In genomic region chr2:85413592-85414421, GRCh38 we compare ENCODE assay signal across 8 cellular contexts. TPM values are rescaled to one million over a fixed set of nuclear protein-coding genes. Genes with fewer than 3 reads are reported as not detected.
DNase-seq lines count a peak whose midpoint lies in the region; ATAC-seq, FAIRE-seq and TF ChIP-seq lines count a peak whose summit lies in the region.

No MANE protein-coding gene starts in this region.

- no peak for TF ChIP-seq POLR2A in HepG2 (IDR thresholded peaks at IDR 0.05; ENCODE audit: insufficient read depth in 1 of 2, low read depth in 2 of 2, low read length in 2 of 2)

- H3K4me1 ChIP-seq in BLaER1 = peaks cover 73% of the 10 kb centered on the region
- H3K4me1 ChIP-seq in mammary epithelial cell (ENCODE audit: insufficient read depth, low read length) = peaks cover 35% of the 10 kb centered on the region
- H3K4me1 ChIP-seq in HepG2 (ENCODE audit: insufficient read depth, low read length) = peaks cover 74% of the 10 kb centered on the region

- intact Hi-C loops in mammary epithelial cell (cut with micrococcal nuclease) = loop anchor here (5.0 to 10.0 kb wide), 3 partner anchors 87 to 291 kb away; partner anchors contain the start of genes TCF7L1 and TGOLN2
- intact Hi-C loops in HepG2 (cut with micrococcal nuclease; ENCODE audit: unreplicated experiment) = loop anchor here (2.0 kb wide), 1 partner anchor 49 kb away; no protein-coding TSS in a partner anchor

- no peaks in the 10 kb centered on the region for H3K36me3 Mint-ChIP-seq in stimulated activated naive CD8-positive, alpha-beta T cell treated with anti-CD3 and anti-CD28 coated beads, Interleukin-15, Interleukin-2, amounts not matched to agents 100 ng/mL and 50 ng/mL, for 24 hours (ENCODE audit: low read depth)

- no peak for FAIRE-seq in HepG2 (lab: Jason Lieb, UNC)

- WGBS in mammary epithelial cell (ENCODE audit: low coverage, missing lambda C conversion rate) = 5% methylated on average over 23 of the region's 44 CpGs
- 92% methylated on average over 44 of the region's 44 CpGs for WGBS in HepG2 (ENCODE audit: low lambda C conversion rate)

- H3K9me3 ChIP-seq in BLaER1 (no peaks in the 10 kb centered on the region), mammary epithelial cell (replicated peaks; ENCODE audit: insufficient read depth, low read length) (no peaks in the 10 kb centered on the region), HepG2 (ENCODE audit: low read length) (no peaks in the 10 kb centered on the region)

- in situ Hi-C loops in mammary epithelial cell (cut with MboI; ENCODE audit: low sequenced_read_pairs in 2 of 2) (no loop called here), HepG2 (cut with HindIII; ENCODE audit: extremely low pct_ligation_motif_present, low pct_unique_long_range_greater_than_20kb) (no loop called here), KBM-7 (cut with MboI; ENCODE audit: low pct_unique_long_range_greater_than_20kb, low sequenced_read_pairs) (no loop called here)

- no peaks in the 10 kb centered on the region for H3K36me3 ChIP-seq in BLaER1
- no peaks in the 10 kb centered on the region for H3K36me3 ChIP-seq in mammary epithelial cell (ENCODE audit: insufficient read depth, low read length)
- H3K36me3 ChIP-seq in HepG2 (replicated peaks in 1 of 2; ENCODE audit: control insufficient read depth in 1 of 2, insufficient read depth in 2 of 2, low read length in 2 of 2) = no peaks in the 10 kb centered on the region

- CTCF ChIA-PET in mammary epithelial cell (lab: Charles Lee; ENCODE audit: low non-redundant PET) (interaction anchor here (0.6 to 1.1 kb wide), 2 partner anchors 138 to 958 kb away, joined by 3 to 7 read pairs; no protein-coding TSS in a partner anchor), HepG2 (lab: Yijun Ruan, JAX; ENCODE audit: low intra/inter-chr PET ratio, low total read pairs) (no interaction called here)

- dilution Hi-C loops in mammary epithelial cell (cut with HindIII; ENCODE audit: low sequenced_read_pairs) = loop anchor here (5.0 kb wide), 3 partner anchors 52 to 108 kb away; partner anchors contain the start of gene TGOLN2

- no peak for ATAC-seq in HepG2

- no peaks in the 10 kb centered on the region for H3K27me3 Mint-ChIP-seq in stimulated activated naive CD8-positive, alpha-beta T cell treated with anti-CD3 and anti-CD28 coated beads, Interleukin-15, Interleukin-2, amounts not matched to agents 100 ng/mL and 50 ng/mL, for 24 hours

- peak overlapping the region; percentile 60 for H3K27ac ChIP-seq in BLaER1
- H3K27ac ChIP-seq in mammary epithelial cell (ENCODE audit: insufficient read depth, low read depth, low read length) = peak overlapping the region; percentile 50
- no peak overlapping the region for H3K27ac ChIP-seq in HepG2 (ENCODE audit: extremely low read length, insufficient read depth, low read length)

- TF ChIP-seq EP300 in HepG2 (IDR thresholded peaks at IDR 0.05; ENCODE audit: low read depth in 2 of 2, low read length in 2 of 2) (no peak), HepG2 (CRISPR knock-in tag; IDR thresholded peaks at IDR 0.05; ENCODE audit: borderline replicate concordance) (no peak)

- peak overlapping the region; percentile 89 for H2AFZ ChIP-seq in mammary epithelial cell (ENCODE audit: low read depth, low read length)
- H2AFZ ChIP-seq in HepG2 (ENCODE audit: low read length) = no peak overlapping the region

- H3K4me3 ChIP-seq in BLaER1 (peak overlapping the region; percentile 65), mammary epithelial cell (replicated peaks in 1 of 3; ENCODE audit: insufficient read depth in 1 of 3, low read depth in 2 of 3, low read length in 3 of 3) (peak overlapping the region; percentile 67 to 78 (median 71)), HepG2 (replicated peaks in 1 of 3; ENCODE audit: insufficient read depth in 1 of 3, low read depth in 2 of 3, low read length in 3 of 3) (no peak overlapping the region)

- H3K4me2 ChIP-seq in BLaER1 (peak overlapping the region; percentile 78), mammary epithelial cell (ENCODE audit: insufficient read depth, low read depth, low read length) (peak overlapping the region; percentile 90), HepG2 (ENCODE audit: low read depth, low read length) (peak overlapping the region; percentile 56)

- TF ChIP-seq RAD21 in HepG2 (CRISPR knock-in tag; IDR thresholded peaks at IDR 0.05) = no peak

- POLR2A ChIA-PET in HepG2 (lab: Yijun Ruan, JAX) = interaction anchor here (0.9 to 3.0 kb wide), 7 partner anchors 48 to 148 kb away, joined by 3 to 18 read pairs (median 4); partner anchors contain the start of genes ELMOD3, GGCX, MAT2A and RETSAT

- H4K20me1 ChIP-seq in BLaER1 = no peaks in the 10 kb centered on the region
- no peaks in the 10 kb centered on the region for H4K20me1 ChIP-seq in mammary epithelial cell (ENCODE audit: insufficient read depth, low read length)
- no peaks in the 10 kb centered on the region for H4K20me1 ChIP-seq in HepG2 (ENCODE audit: insufficient read depth, low read length)

- H3K9me3 Mint-ChIP-seq in stimulated activated naive CD8-positive, alpha-beta T cell treated with anti-CD3 and anti-CD28 coated beads, Interleukin-15, Interleukin-2, amounts not matched to agents 100 ng/mL and 50 ng/mL, for 24 hours = no peaks in the 10 kb centered on the region

- peak; percentile 51 for DNase-seq in NCI-H69 (lab: John Stamatoyannopoulos, UW)
- DNase-seq in mammary epithelial cell = peak; percentile 52
- DNase-seq in HepG2 (ENCODE audit: low spot score) = no peak
- no peak for DNase-seq in KBM-7
- no peak for DNase-seq in NCI-H2029 (lab: John Stamatoyannopoulos, UW)
- DNase-seq in NCI-H524 (lab: John Stamatoyannopoulos, UW) = no peak

- peak overlapping the region; percentile 82 for H3K4me3 Mint-ChIP-seq in stimulated activated naive CD8-positive, alpha-beta T cell treated with anti-CD3 and anti-CD28 coated beads, Interleukin-15, Interleukin-2, amounts not matched to agents 100 ng/mL and 50 ng/mL, for 24 hours

- TF ChIP-seq CTCF in mammary epithelial cell (conservative IDR thresholded peaks at IDR 0.05 in 1 of 2, IDR thresholded peaks at IDR 0.05 in 1 of 2; ENCODE audit: extremely low read depth in 1 of 2, insufficient read depth in 1 of 2, low read depth in 1 of 2, low read length in 2 of 2) (peak in 1 of 2 donors; percentile 7), HepG2 (CRISPR knock-in tag; IDR thresholded peaks at IDR 0.05) (no peak)

- H3K27me3 ChIP-seq in BLaER1 = peaks cover 27% of the 10 kb centered on the region
- H3K27me3 ChIP-seq in mammary epithelial cell (ENCODE audit: insufficient read depth, low read length) = no peaks in the 10 kb centered on the region
- no peaks in the 10 kb centered on the region for H3K27me3 ChIP-seq in HepG2 (ENCODE audit: control insufficient read depth in 1 of 2, insufficient read depth in 2 of 2, low read length in 2 of 2)

- H3K27ac Mint-ChIP-seq in stimulated activated naive CD8-positive, alpha-beta T cell treated with anti-CD3 and anti-CD28 coated beads, Interleukin-15, Interleukin-2, amounts not matched to agents 100 ng/mL and 50 ng/mL, for 24 hours = peak overlapping the region; percentile 79

- H3K9ac ChIP-seq in BLaER1 = peak overlapping the region; percentile 69
- peak overlapping the region; percentile 81 for H3K9ac ChIP-seq in mammary epithelial cell (ENCODE audit: insufficient read depth, low read length)
- no peak overlapping the region for H3K9ac ChIP-seq in HepG2 (ENCODE audit: insufficient read depth, low read depth, low read length)

- H3K4me1 Mint-ChIP-seq in stimulated activated naive CD8-positive, alpha-beta T cell treated with anti-CD3 and anti-CD28 coated beads, Interleukin-15, Interleukin-2, amounts not matched to agents 100 ng/mL and 50 ng/mL, for 24 hours (ENCODE audit: low read depth) = peaks cover 52% of the 10 kb centered on the region

- BruUV-seq in mammary epithelial cell (replicated peaks; lab: Mats Ljungman, UMichigan) = TSS peak; percentile 76
- BruUV-seq in HepG2 (replicated peaks; lab: Mats Ljungman, UMichigan) = no TSS peak

- H3K79me2 ChIP-seq in mammary epithelial cell (ENCODE audit: insufficient read depth, low read length) = peaks cover 29% of the 10 kb centered on the region
- peaks cover 4% of the 10 kb centered on the region for H3K79me2 ChIP-seq in HepG2 (ENCODE audit: insufficient read depth, low read length)

RNA-seq across cellular contexts. Expression of gene CAPG, which starts 3.6 kb away (rescaled TPM):
- 100 to 1,000 TPM; 140 to 186 TPM for total RNA-seq in mammary epithelial cell
- polyA plus RNA-seq in mammary epithelial cell = 342 TPM
- polyA minus RNA-seq in mammary epithelial cell = 129 TPM
- total RNA-seq in HepG2 (2016; rRNA removed; fragmentation: Illumina TruSeq; extraction: Trizol) = 18.2 and 26.5 TPM in 2 replicates
- 3.5 and 5.7 TPM in 2 replicates for total RNA-seq in HepG2 (2016; cell fraction: cytosol; rRNA removed; fragmentation: Illumina TruSeq; extraction: Trizol; ENCODE audit: low read depth)
- total RNA-seq in HepG2 (2016; cell fraction: insoluble cytoplasmic fraction; rRNA removed; fragmentation: Illumina TruSeq; extraction: Trizol) = 22.4 and 25.2 TPM in 2 replicates
- 7.7 TPM in 2 replicates for total RNA-seq in HepG2 (2016; cell fraction: membrane; rRNA removed; fragmentation: Illumina TruSeq; extraction: Trizol)
- total RNA-seq in HepG2 (2016; cell fraction: nucleus; rRNA removed; fragmentation: Illumina TruSeq; extraction: Trizol) = 6.2 and 8.8 TPM in 2 replicates
- 10.6 and 12.7 TPM in 2 replicates for polyA plus RNA-seq in HepG2 (2011; rRNA removed)
- 7.9 and 13.0 TPM in 2 replicates for polyA plus RNA-seq in HepG2 (2011; cell fraction: cytosol; rRNA removed)
- polyA plus RNA-seq in HepG2 (2011; cell fraction: nucleus; rRNA removed) = 6.3 and 7.4 TPM in 2 replicates
- 6.7 and 7.8 TPM in 2 replicates for polyA plus RNA-seq in HepG2 (2012)
- 2.9 and 4.2 TPM in 2 replicates for polyA plus RNA-seq in HepG2 (2016; cell fraction: cytosol; fragmentation: Illumina TruSeq; extraction: Trizol; ENCODE audit: low read depth)
- 18.1 and 22.6 TPM in 2 replicates for polyA plus RNA-seq in HepG2 (2016; cell fraction: insoluble cytoplasmic fraction; fragmentation: Illumina TruSeq; extraction: Trizol; ENCODE audit: low read depth)
- 3.2 and 4.7 TPM in 2 replicates for polyA plus RNA-seq in HepG2 (2016; cell fraction: membrane; fragmentation: Illumina TruSeq; extraction: Trizol; ENCODE audit: low read depth)
- polyA plus RNA-seq in HepG2 (2016; cell fraction: nucleus; fragmentation: Illumina TruSeq; extraction: Trizol; ENCODE audit: insufficient read depth, low read depth) = 11.5 and 13.0 TPM in 2 replicates
- polyA minus RNA-seq in HepG2 (2011; rRNA and poly(A)+ RNA removed; ENCODE audit: low replicate concordance) = 9.5 and 243 TPM in 2 replicates
- polyA minus RNA-seq in HepG2 (2011; cell fraction: cytosol; rRNA and poly(A)+ RNA removed) = 5.7 and 10.2 TPM in 2 replicates
- polyA minus RNA-seq in HepG2 (2011; cell fraction: nucleus; rRNA and poly(A)+ RNA removed) = 3.7 and 5.7 TPM in 2 replicates

RNA-seq across cellular contexts. Expression of gene SH2D6, which starts 4.7 kb away (rescaled TPM):
- total RNA-seq in mammary epithelial cell (under 1 TPM in 1 of 2 donors, not detected in 1; 0.78 TPM), HepG2 (2016; rRNA removed; fragmentation: Illumina TruSeq; extraction: Trizol) (0.11 and 0.29 TPM in 2 replicates)
- polyA plus RNA-seq in mammary epithelial cell (0.06 TPM), HepG2 (2011; rRNA removed) (0.18 and 0.26 TPM in 2 replicates)
- not detected for polyA minus RNA-seq in mammary epithelial cell
- total RNA-seq in HepG2 (2016; cell fraction: cytosol; rRNA removed; fragmentation: Illumina TruSeq; extraction: Trizol; ENCODE audit: low read depth) = 1.1 and 1.3 TPM in 2 replicates
- total RNA-seq in HepG2 (2016; cell fraction: insoluble cytoplasmic fraction; rRNA removed; fragmentation: Illumina TruSeq; extraction: Trizol) = 0.41 TPM in 1 of 2 replicates, not detected in the other
- 1.6 and 1.9 TPM in 2 replicates for total RNA-seq in HepG2 (2016; cell fraction: membrane; rRNA removed; fragmentation: Illumina TruSeq; extraction: Trizol)
- total RNA-seq in HepG2 (2016; cell fraction: nucleus; rRNA removed; fragmentation: Illumina TruSeq; extraction: Trizol) = 0.93 and 1.0 TPM in 2 replicates
- polyA plus RNA-seq in HepG2 (2011; cell fraction: cytosol; rRNA removed) = 0.08 and 0.21 TPM in 2 replicates
- 0.19 and 0.51 TPM in 2 replicates for polyA plus RNA-seq in HepG2 (2011; cell fraction: nucleus; rRNA removed)
- polyA plus RNA-seq in HepG2 (2012) = not detected in 2 replicates
- not detected in 2 replicates for polyA plus RNA-seq in HepG2 (2016; cell fraction: cytosol; fragmentation: Illumina TruSeq; extraction: Trizol; ENCODE audit: low read depth)
- polyA plus RNA-seq in HepG2 (2016; cell fraction: insoluble cytoplasmic fraction; fragmentation: Illumina TruSeq; extraction: Trizol; ENCODE audit: low read depth) = not detected in 2 replicates
- polyA plus RNA-seq in HepG2 (2016; cell fraction: membrane; fragmentation: Illumina TruSeq; extraction: Trizol; ENCODE audit: low read depth) = 0.26 and 0.30 TPM in 2 replicates
- 1.2 TPM in 1 of 2 replicates, not detected in the other for polyA plus RNA-seq in HepG2 (2016; cell fraction: nucleus; fragmentation: Illumina TruSeq; extraction: Trizol; ENCODE audit: insufficient read depth, low read depth)
- 0.74 and 1.7 TPM in 2 replicates for polyA minus RNA-seq in HepG2 (2011; rRNA and poly(A)+ RNA removed; ENCODE audit: low replicate concordance)
- polyA minus RNA-seq in HepG2 (2011; cell fraction: cytosol; rRNA and poly(A)+ RNA removed) = 0.69 and 1.3 TPM in 2 replicates
- polyA minus RNA-seq in HepG2 (2011; cell fraction: nucleus; rRNA and poly(A)+ RNA removed) = 0.77 and 1.6 TPM in 2 replicates

RNA-seq across cellular contexts. Expression of gene ELMOD3, which starts 59.2 kb away (rescaled TPM):
- total RNA-seq in mammary epithelial cell (10 to 100 TPM; 17.5 to 23.0 TPM), HepG2 (2016; rRNA removed; fragmentation: Illumina TruSeq; extraction: Trizol) (10.3 and 13.3 TPM in 2 replicates)
- polyA plus RNA-seq in mammary epithelial cell (14.3 TPM), HepG2 (2011; rRNA removed) (19.5 and 21.4 TPM in 2 replicates)
- polyA minus RNA-seq in mammary epithelial cell = 13.5 TPM
- 6.9 and 7.5 TPM in 2 replicates for total RNA-seq in HepG2 (2016; cell fraction: cytosol; rRNA removed; fragmentation: Illumina TruSeq; extraction: Trizol; ENCODE audit: low read depth)
- 10.3 and 15.0 TPM in 2 replicates for total RNA-seq in HepG2 (2016; cell fraction: insoluble cytoplasmic fraction; rRNA removed; fragmentation: Illumina TruSeq; extraction: Trizol)
- total RNA-seq in HepG2 (2016; cell fraction: membrane; rRNA removed; fragmentation: Illumina TruSeq; extraction: Trizol) = 8.8 and 9.5 TPM in 2 replicates
- total RNA-seq in HepG2 (2016; cell fraction: nucleus; rRNA removed; fragmentation: Illumina TruSeq; extraction: Trizol) = 16.6 and 22.7 TPM in 2 replicates
- polyA plus RNA-seq in HepG2 (2011; cell fraction: cytosol; rRNA removed) = 11.0 and 11.1 TPM in 2 replicates
- 56.3 and 61.9 TPM in 2 replicates for polyA plus RNA-seq in HepG2 (2011; cell fraction: nucleus; rRNA removed)
- polyA plus RNA-seq in HepG2 (2012) = 9.6 and 10.3 TPM in 2 replicates
- polyA plus RNA-seq in HepG2 (2016; cell fraction: cytosol; fragmentation: Illumina TruSeq; extraction: Trizol; ENCODE audit: low read depth) = 2.4 and 3.2 TPM in 2 replicates
- 9.4 TPM in 2 replicates for polyA plus RNA-seq in HepG2 (2016; cell fraction: insoluble cytoplasmic fraction; fragmentation: Illumina TruSeq; extraction: Trizol; ENCODE audit: low read depth)
- polyA plus RNA-seq in HepG2 (2016; cell fraction: membrane; fragmentation: Illumina TruSeq; extraction: Trizol; ENCODE audit: low read depth) = 6.4 and 6.6 TPM in 2 replicates
- 34.9 and 37.5 TPM in 2 replicates for polyA plus RNA-seq in HepG2 (2016; cell fraction: nucleus; fragmentation: Illumina TruSeq; extraction: Trizol; ENCODE audit: insufficient read depth, low read depth)
- polyA minus RNA-seq in HepG2 (2011; rRNA and poly(A)+ RNA removed; ENCODE audit: low replicate concordance) = 14.8 and 18.1 TPM in 2 replicates
- 3.2 and 4.1 TPM in 2 replicates for polyA minus RNA-seq in HepG2 (2011; cell fraction: cytosol; rRNA and poly(A)+ RNA removed)
- 19.1 and 24.5 TPM in 2 replicates for polyA minus RNA-seq in HepG2 (2011; cell fraction: nucleus; rRNA and poly(A)+ RNA removed)

RNA-seq across cellular contexts. Expression of gene RETSAT, which starts 59.5 kb away (rescaled TPM):
- total RNA-seq in mammary epithelial cell (100 to 1,000 TPM in 1 of 2 donors, 10 to 100 TPM in 1; 94.7 to 157 TPM), HepG2 (2016; rRNA removed; fragmentation: Illumina TruSeq; extraction: Trizol) (17.2 and 46.7 TPM in 2 replicates)
- polyA plus RNA-seq in mammary epithelial cell (62.0 TPM), HepG2 (2011; rRNA removed) (61.0 and 88.0 TPM in 2 replicates)
- polyA minus RNA-seq in mammary epithelial cell = 90.5 TPM
- total RNA-seq in HepG2 (2016; cell fraction: cytosol; rRNA removed; fragmentation: Illumina TruSeq; extraction: Trizol; ENCODE audit: low read depth) = 10.9 and 12.3 TPM in 2 replicates
- total RNA-seq in HepG2 (2016; cell fraction: insoluble cytoplasmic fraction; rRNA removed; fragmentation: Illumina TruSeq; extraction: Trizol) = 18.1 and 44.6 TPM in 2 replicates
- 15.7 and 17.3 TPM in 2 replicates for total RNA-seq in HepG2 (2016; cell fraction: membrane; rRNA removed; fragmentation: Illumina TruSeq; extraction: Trizol)
- total RNA-seq in HepG2 (2016; cell fraction: nucleus; rRNA removed; fragmentation: Illumina TruSeq; extraction: Trizol) = 50.8 and 58.5 TPM in 2 replicates
- polyA plus RNA-seq in HepG2 (2011; cell fraction: cytosol; rRNA removed) = 45.6 and 61.3 TPM in 2 replicates
- 145 and 168 TPM in 2 replicates for polyA plus RNA-seq in HepG2 (2011; cell fraction: nucleus; rRNA removed)
- 76.9 and 78.5 TPM in 2 replicates for polyA plus RNA-seq in HepG2 (2012)
- 4.6 and 4.8 TPM in 2 replicates for polyA plus RNA-seq in HepG2 (2016; cell fraction: cytosol; fragmentation: Illumina TruSeq; extraction: Trizol; ENCODE audit: low read depth)
- 15.6 and 17.6 TPM in 2 replicates for polyA plus RNA-seq in HepG2 (2016; cell fraction: insoluble cytoplasmic fraction; fragmentation: Illumina TruSeq; extraction: Trizol; ENCODE audit: low read depth)
- polyA plus RNA-seq in HepG2 (2016; cell fraction: membrane; fragmentation: Illumina TruSeq; extraction: Trizol; ENCODE audit: low read depth) = 9.2 and 10.8 TPM in 2 replicates
- 96.7 and 99.7 TPM in 2 replicates for polyA plus RNA-seq in HepG2 (2016; cell fraction: nucleus; fragmentation: Illumina TruSeq; extraction: Trizol; ENCODE audit: insufficient read depth, low read depth)
- 163 and 207 TPM in 2 replicates for polyA minus RNA-seq in HepG2 (2011; rRNA and poly(A)+ RNA removed; ENCODE audit: low replicate concordance)
- polyA minus RNA-seq in HepG2 (2011; cell fraction: cytosol; rRNA and poly(A)+ RNA removed) = 39.9 and 52.7 TPM in 2 replicates
- 60.9 and 82.7 TPM in 2 replicates for polyA minus RNA-seq in HepG2 (2011; cell fraction: nucleus; rRNA and poly(A)+ RNA removed)

Comparison
In these comparisons a context has a peak if more than half of its experiments do, and no peak if none do; other contexts are left out.
1. H3K4me3 ChIP-seq: peak in BLaER1 (single experiment) and mammary epithelial cell (3 of 3); none in HepG2 (0 of 3).
2. DNase-seq: peak in NCI-H69 (single experiment) and mammary epithelial cell (single experiment); none in HepG2 (single experiment), KBM-7 (single experiment), NCI-H2029 (single experiment) and NCI-H524 (0 of 2).
3. Peak in every context shown above with its lines, with median percentiles within 50 percentile points of each other: H3K4me2 ChIP-seq.